In genomic region chr16:70749006-70749678, GRCh38 we compare ENCODE assay signal across 12 cellular contexts. TPM values are rescaled to one million over a fixed set of nuclear protein-coding genes. Genes with fewer than 3 reads are reported as not detected.
DNase-seq lines count a peak whose midpoint lies in the region; ATAC-seq and TF ChIP-seq lines count a peak whose summit lies in the region.
"Had no signal": no experiment of that assay in that cellular context is flagged by ENCODE, and none has a peak within 500 bp of the region (broad histone marks: within the 10 kb centered on the region; RNA-seq: fewer than 3 reads in every experiment).

No MANE protein-coding gene starts in this region.

- peaks cover 0 to 25% (median 0%) of the 10 kb centered on the region in 4 donors for H3K4me1 Mint-ChIP-seq in CD4-positive, CD25-positive, alpha-beta regulatory T cell
- peaks cover 18% of the 10 kb centered on the region for H3K4me1 Mint-ChIP-seq in endodermal cell

- H3K9ac ChIP-seq in endodermal cell (ENCODE audit: extremely low read depth, low read length, poor library complexity, severe bottlenecking) (no peak overlapping the region), neural cell (ENCODE audit: low read length) (no peak overlapping the region)

- no peak for TF ChIP-seq RAD21 in neural cell (conservative IDR thresholded peaks at IDR 0.05)

- peaks cover 8% of the 10 kb centered on the region for H3K4me1 ChIP-seq in CD4-positive, CD25-positive, alpha-beta regulatory T cell (ENCODE audit: control insufficient read depth, insufficient read depth, low read length, poor library complexity, severe bottlenecking)
- no peaks in the 10 kb centered on the region for H3K4me1 ChIP-seq in endodermal cell (ENCODE audit: control insufficient read depth, insufficient read depth, low read length)

- peaks cover 22% of the 10 kb centered on the region for H3K36me3 Mint-ChIP-seq in CD4-positive, CD25-positive, alpha-beta regulatory T cell
- peaks cover 10% of the 10 kb centered on the region for H3K36me3 Mint-ChIP-seq in endodermal cell (ENCODE audit: low read depth)

- H4K20me1 ChIP-seq in neural cell (ENCODE audit: insufficient read depth): no peaks in the 10 kb centered on the region

- no peaks in the 10 kb centered on the region for H3F3A ChIP-seq in neural cell (ENCODE audit: insufficient read depth, low read length, poor library complexity, severe bottlenecking)

- no peak overlapping the region for H3K4me2 ChIP-seq in neural cell (ENCODE audit: low read length)

- H3K9me3 ChIP-seq in CD4-positive, CD25-positive, alpha-beta regulatory T cell (ENCODE audit: control insufficient read depth in 2 of 2, low read length in 2 of 2): no peaks in the 10 kb centered on the region
- H3K9me3 ChIP-seq in endodermal cell (ENCODE audit: control insufficient read depth, low read length) (no peaks in the 10 kb centered on the region), neural cell (ENCODE audit: low read length) (no peaks in the 10 kb centered on the region)

- no peaks in the 10 kb centered on the region for H3K9me3 Mint-ChIP-seq in CD4-positive, CD25-positive, alpha-beta regulatory T cell
- H3K9me3 Mint-ChIP-seq in endodermal cell: no peaks in the 10 kb centered on the region
- H3K9me3 Mint-ChIP-seq: neural crest cell had no signal

- TF ChIP-seq CTCF in NB4 (IDR thresholded peaks at IDR 0.05; ENCODE audit: low read depth, low read length) (no peak), endodermal cell (conservative IDR thresholded peaks at IDR 0.05) (no peak), neural cell (IDR thresholded peaks at IDR 0.05; ENCODE audit: poor library complexity, severe bottlenecking) (no peak)

- WGBS in endodermal cell (ENCODE audit: insufficient coverage in 1 of 2, insufficient read length in 1 of 2), 2 experiments: 93 to 97% methylated on average over 5 to 9 of the region's 9 CpGs

- no peak for ATAC-seq in CD4-positive, CD25-positive, alpha-beta regulatory T cell (ENCODE audit: low read depth in 2 of 2)

- H3K27ac ChIP-seq in CD4-positive, CD25-positive, alpha-beta regulatory T cell (ENCODE audit: insufficient read depth, low read length, poor library complexity, severe bottlenecking): no peak overlapping the region
- H3K27ac ChIP-seq in endodermal cell (ENCODE audit: low read depth, low read length) (peak overlapping the region; percentile 81), neural cell (ENCODE audit: low read length) (peak overlapping the region; percentile 49)
- H3K27ac ChIP-seq: VCaP had no signal

- H3K36me3 ChIP-seq in CD4-positive, CD25-positive, alpha-beta regulatory T cell (ENCODE audit: control insufficient read depth, insufficient read depth, low read length): peaks cover 4% of the 10 kb centered on the region
- H3K36me3 ChIP-seq in endodermal cell (ENCODE audit: control insufficient read depth, insufficient read depth, low read length) (no peaks in the 10 kb centered on the region), neural cell (ENCODE audit: insufficient read depth, low read length) (peaks cover 2% of the 10 kb centered on the region)

- no peak overlapping the region for H3K4me3 Mint-ChIP-seq in CD4-positive, CD25-positive, alpha-beta regulatory T cell
- no peak overlapping the region for H3K4me3 Mint-ChIP-seq in endodermal cell
- H3K4me3 Mint-ChIP-seq: neural crest cell had no signal

- H3K27me3 Mint-ChIP-seq in CD4-positive, CD25-positive, alpha-beta regulatory T cell: no peaks in the 10 kb centered on the region
- no peaks in the 10 kb centered on the region for H3K27me3 Mint-ChIP-seq in endodermal cell (ENCODE audit: insufficient read depth)

- no peak overlapping the region for H3K4me3 ChIP-seq in CD4-positive, CD25-positive, alpha-beta regulatory T cell (ENCODE audit: low read depth, low read length)
- H3K4me3 ChIP-seq in NB4 (ENCODE audit: low read depth, low read length): peak overlapping the region; percentile 79
- no peak overlapping the region for H3K4me3 ChIP-seq in endodermal cell (ENCODE audit: low read length)
- no peak overlapping the region for H3K4me3 ChIP-seq in neural cell (ENCODE audit: low read length)

- H3K9me2 ChIP-seq in neural cell (ENCODE audit: insufficient read depth, low read length): no peaks in the 10 kb centered on the region

- peak; percentile 34 for TF ChIP-seq POLR2A in NB4 (IDR thresholded peaks at IDR 0.05; ENCODE audit: extremely low read depth, insufficient read length)

- TF ChIP-seq EP300 in neural cell (conservative IDR thresholded peaks at IDR 0.05; ENCODE audit: poor library complexity, severe bottlenecking): no peak

- DNase-seq in CD4-positive, CD25-positive, alpha-beta regulatory T cell: no peak
- DNase-seq in NB4 (ENCODE audit: low read depth) (peak; percentile 95), endodermal cell (no peak), A172 (ENCODE audit: low spot score) (no peak), SKM-1 treated with dmso at 0.1 percent for 144 hours (lab: John Stamatoyannopoulos, UW; ENCODE audit: unreplicated experiment) (no peak), AML-193 (lab: John Stamatoyannopoulos, UW) (no peak), OCI-M1 (lab: John Stamatoyannopoulos, UW) (no peak)
- DNase-seq: activated naive CD4-positive, alpha-beta T cell; stimulated activated CD4-positive, alpha-beta T cell treated with anti-CD3 and anti-CD28 coated beads, Interleukin-15, amount 100 ng/mL, for 24 hours had no signal

- H3K27me3 ChIP-seq in CD4-positive, CD25-positive, alpha-beta regulatory T cell (ENCODE audit: control insufficient read depth, insufficient read depth, low read length): no peaks in the 10 kb centered on the region
- H3K27me3 ChIP-seq in endodermal cell (ENCODE audit: control insufficient read depth, insufficient read depth, low read length, poor library complexity, severe bottlenecking): no peaks in the 10 kb centered on the region
- no peaks in the 10 kb centered on the region for H3K27me3 ChIP-seq in neural cell (ENCODE audit: insufficient read depth, low read depth, low read length)

- H2AFZ ChIP-seq in neural cell (ENCODE audit: low read depth, low read length): no peak overlapping the region

- H3K27ac Mint-ChIP-seq in CD4-positive, CD25-positive, alpha-beta regulatory T cell: peak overlapping the region; percentile 18 to 63 (median 36)
- H3K27ac Mint-ChIP-seq in endodermal cell: no peak overlapping the region

- no peaks in the 10 kb centered on the region for H3K79me2 ChIP-seq in neural cell (replicated peaks; ENCODE audit: insufficient read depth, low read length)

TF ChIP-seq in neural cell, 6 proteins besides CTCF, POLR2A, EP300 and RAD21:
- TF ChIP-seq SMC3 (conservative IDR thresholded peaks at IDR 0.05; ENCODE audit: poor library complexity): no peak
- no peak for TF ChIP-seq TAF1 (IDR thresholded peaks at IDR 0.05; ENCODE audit: low read depth)
- TF ChIP-seq EZH2 (IDR thresholded peaks at IDR 0.05; ENCODE audit: borderline replicate concordance, insufficient read depth, low read length, poor library complexity, severe bottlenecking): no peak
- TF ChIP-seq REST (IDR thresholded peaks at IDR 0.05; ENCODE audit: borderline replicate concordance): no peak
- TF ChIP-seq MXI1 (conservative IDR thresholded peaks at IDR 0.05; ENCODE audit: poor library complexity, severe bottlenecking): no peak
- TF ChIP-seq POLR2AphosphoS5 (IDR thresholded peaks at IDR 0.05): no peak

RNA-seq across cellular contexts. Expression of gene VAC14, which starts 51.8 kb away (rescaled TPM):
- 38.8 TPM for total RNA-seq in CD4-positive, CD25-positive, alpha-beta regulatory T cell
- polyA plus RNA-seq in CD4-positive, CD25-positive, alpha-beta regulatory T cell: 10 to 100 TPM; 27.0 to 33.6 (median 29.1) TPM
- total RNA-seq in endodermal cell: 10 to 100 TPM; 47.5 to 48.7 TPM
- polyA plus RNA-seq in endodermal cell (2013, experiment 1 of 2): 46.2 TPM
- 42.4 TPM for polyA plus RNA-seq in endodermal cell (2013, experiment 2 of 2)
- polyA plus RNA-seq in neural cell: 8.6 and 13.2 TPM in 2 replicates
- 24.8 and 28.5 TPM in 2 replicates for polyA minus RNA-seq in neural cell
- total RNA-seq in A172 (2014; rRNA removed; shearing (Covaris generic)): 58.8 and 66.5 TPM in 2 replicates
